In genomic region chr4:3434891-3435683, GRCh38 we compare ENCODE assay signal across 22 cellular contexts. TPM values are rescaled to one million over a fixed set of nuclear protein-coding genes. Genes with fewer than 3 reads are reported as not detected.
DNase-seq lines count a peak whose midpoint lies in the region; ATAC-seq, FAIRE-seq and TF ChIP-seq lines count a peak whose summit lies in the region.
"Had no signal": no experiment of that assay in that cellular context is flagged by ENCODE, and none has a peak within 500 bp of the region (broad histone marks: within the 10 kb centered on the region; RNA-seq: fewer than 3 reads in every experiment).

No MANE protein-coding gene starts in this region.

- H3K9me3 ChIP-seq in MM.1S (replicated peaks; ENCODE audit: insufficient read depth, low read length) (no peaks in the 10 kb centered on the region), H1 (ENCODE audit: insufficient read depth in 2 of 2, low read depth in 1 of 2, low read length in 1 of 2) (no peaks in the 10 kb centered on the region), transverse colon (no peaks in the 10 kb centered on the region), pancreas (no peaks in the 10 kb centered on the region)
- H3K9me3 ChIP-seq: thyroid gland had no signal

- TF ChIP-seq EP300 in H1 (IDR thresholded peaks at IDR 0.05; ENCODE audit: borderline replicate concordance in 1 of 2, low read depth in 2 of 2, low read length in 2 of 2) (no peak), transverse colon (IDR thresholded peaks at IDR 0.05; ENCODE audit: low read depth) (no peak)

- CTCF ChIA-PET in H1 (lab: Charles Lee; ENCODE audit: partially characterized antibody) = interaction anchor here (0.6 to 11.6 kb wide), 27 partner anchors 7 to 193 kb away, joined by 3 to 152 read pairs (median 5); no protein-coding TSS in a partner anchor

- H3K27me3 Mint-ChIP-seq in neural crest cell (ENCODE audit: low read depth) = no peaks in the 10 kb centered on the region
- H3K27me3 Mint-ChIP-seq: activated CD8-positive, alpha-beta memory T cell treated with anti-CD3 and anti-CD28 coated beads, Interleukin-2, amount 10 ng/mL, durations not matched to agents 7 days and 5 days; naive B cell; stimulated activated naive B cell treated with anti-CD40 and anti-IgM and Interleukin-4, amounts not matched to agents 10 μg/mL and 1 μg/mL and 100 μg/mL, for 72 hours had no signal

- H2BK15ac ChIP-seq in H1 (ENCODE audit: low read length) = no peak overlapping the region

- H2AK5ac ChIP-seq in H1 (ENCODE audit: low read depth, low read length) = no peak overlapping the region

- no peak for DNase-seq in MM.1S
- DNase-seq in H1 (ENCODE audit: low read depth in 1 of 2, low spot score in 2 of 2) = no peak
- no peak for DNase-seq in neural crest cell (ENCODE audit: low read depth, low spot score)
- no peak for DNase-seq in EL
- DNase-seq in transverse colon = no peak
- no peak for DNase-seq in pancreas
- DNase-seq: activated CD4-positive, CD25-positive, alpha-beta regulatory T cell treated with anti-CD3 and anti-CD28 coated beads, Interleukin-2, amount 50 U/mL, for 72 hours; activated CD8-positive, alpha-beta memory T cell treated with anti-CD3 and anti-CD28 coated beads, Interleukin-2, amount 10 ng/mL, durations not matched to agents 7 days and 5 days; activated effector memory CD4-positive, alpha-beta T cell treated with Interleukin-2 at 50 U/mL for 16 hours; C1 segment of cervical spinal cord; DMS153; naive B cell; NCI-H2029 treated with DMSO at 0.1 percent for 48 hours; NCI-H526; OCI-M1; stimulated activated naive B cell treated with anti-CD40 and anti-IgM and Interleukin-4, amounts not matched to agents 10 μg/mL and 1 μg/mL and 100 μg/mL, for 72 hours; thyroid gland had no signal

- no peaks in the 10 kb centered on the region for H3K36me3 Mint-ChIP-seq in neural crest cell (ENCODE audit: low read depth)
- H3K36me3 Mint-ChIP-seq: activated CD8-positive, alpha-beta memory T cell treated with anti-CD3 and anti-CD28 coated beads, Interleukin-2, amount 10 ng/mL, durations not matched to agents 7 days and 5 days; naive B cell; stimulated activated naive B cell treated with anti-CD40 and anti-IgM and Interleukin-4, amounts not matched to agents 10 μg/mL and 1 μg/mL and 100 μg/mL, for 72 hours had no signal

- WGBS in H1 (ENCODE audit: extremely low coverage in 1 of 2, insufficient coverage in 1 of 2, insufficient read length in 1 of 2, insufficient replicate concordance in 2 of 2, low coverage in 1 of 2, low lambda C conversion rate in 2 of 2, missing lambda C conversion rate in 1 of 2), 2 experiments = 63% methylated on average over 15 of the region's 16 CpGs; no CpG with 5 or more reads in 1 of the 2 experiments
- 71% methylated on average over 16 of the region's 16 CpGs; no CpG with 5 or more reads in 1 of the 2 donors for WGBS in transverse colon (ENCODE audit: low coverage in 1 of 2), 2 donors
- 78 to 88% methylated on average over 15 to 16 of the region's 16 CpGs for WGBS in pancreas, 2 donors

- H3K36me3 ChIP-seq in MM.1S (replicated peaks; ENCODE audit: insufficient read depth, low read length) = no peaks in the 10 kb centered on the region
- no peaks in the 10 kb centered on the region for H3K36me3 ChIP-seq in H1 (ENCODE audit: control insufficient read depth in 2 of 4, insufficient read depth in 4 of 4, low read length in 3 of 4)
- H3K36me3 ChIP-seq in transverse colon = no peaks in the 10 kb centered on the region
- H3K36me3 ChIP-seq in pancreas = no peaks in the 10 kb centered on the region

- no peak overlapping the region for H3K23ac ChIP-seq in H1 (ENCODE audit: insufficient read length)

- H3F3A ChIP-seq in MM.1S (ENCODE audit: insufficient read depth, low read length) = no peaks in the 10 kb centered on the region

- peak; percentile 48 to 55 for TF ChIP-seq RAD21 in H1 (IDR thresholded peaks at IDR 0.05 in 1 of 2, conservative IDR thresholded peaks at IDR 0.05 in 1 of 2; ENCODE audit: low read depth in 2 of 2, low read length in 2 of 2)

- H3K4me1 ChIP-seq in MM.1S (ENCODE audit: low read length) (no peaks in the 10 kb centered on the region), H1 (replicated peaks in 1 of 4; ENCODE audit: control insufficient read depth in 3 of 4, insufficient read depth in 4 of 4, low read length in 3 of 4) (peaks cover 0 to 5% (median 2%) of the 10 kb centered on the region in 4 experiments; a peak in 3 of 7 replicates), transverse colon (peaks cover 0 to 4% (median 1%) of the 10 kb centered on the region in 4 donors), pancreas (no peaks in the 10 kb centered on the region)
- H3K4me1 ChIP-seq: thyroid gland had no signal

- H3K79me1 ChIP-seq in H1 (ENCODE audit: low read depth, low read length) = no peaks in the 10 kb centered on the region

- H3K27ac ChIP-seq in MM.1S (ENCODE audit: low read length) (no peak overlapping the region), H1 (ENCODE audit: low read depth, low read length) (no peak overlapping the region), transverse colon (no peak overlapping the region), pancreas (no peak overlapping the region)
- H3K27ac ChIP-seq: coronary artery, thyroid gland had no signal

- H3K4me1 Mint-ChIP-seq in neural crest cell = peaks cover 10% of the 10 kb centered on the region
- H3K4me1 Mint-ChIP-seq: activated CD8-positive, alpha-beta memory T cell treated with anti-CD3 and anti-CD28 coated beads, Interleukin-2, amount 10 ng/mL, durations not matched to agents 7 days and 5 days; stimulated activated naive B cell treated with anti-CD40 and anti-IgM and Interleukin-4, amounts not matched to agents 10 μg/mL and 1 μg/mL and 100 μg/mL, for 72 hours had no signal

- no peaks in the 10 kb centered on the region for H3K9me2 ChIP-seq in MM.1S (replicated peaks; ENCODE audit: insufficient read depth, low read length)

- no peaks in the 10 kb centered on the region for H3K9me3 Mint-ChIP-seq in neural crest cell
- H3K9me3 Mint-ChIP-seq: naive B cell; stimulated activated naive B cell treated with anti-CD40 and anti-IgM and Interleukin-4, amounts not matched to agents 10 μg/mL and 1 μg/mL and 100 μg/mL, for 72 hours had no signal

- no peak for ATAC-seq in pancreas
- ATAC-seq: activated CD8-positive, alpha-beta memory T cell treated with anti-CD3 and anti-CD28 coated beads, Interleukin-2, amount 10 ng/mL, durations not matched to agents 7 days and 5 days; HCT116; stimulated activated naive B cell treated with anti-CD40 and anti-IgM and Interleukin-4, amounts not matched to agents 10 μg/mL and 1 μg/mL and 100 μg/mL, for 72 hours had no signal

- H3K4me3 ChIP-seq in MM.1S (ENCODE audit: low read length) (no peak overlapping the region), H1 (ENCODE audit: extremely low read depth in 1 of 4, insufficient read depth in 2 of 4, low read depth in 3 of 4, low read length in 4 of 4) (no peak overlapping the region), transverse colon (no peak overlapping the region), pancreas (no peak overlapping the region)
- H3K4me3 ChIP-seq: coronary artery, lung, thyroid gland had no signal

- H3K23me2 ChIP-seq in H1 (ENCODE audit: low read depth, low read length) = no peaks in the 10 kb centered on the region

- in situ Hi-C loops in transverse colon (cut with MboI; ENCODE audit: low pct_ligation_motif_present in 1 of 4, low pct_unique_long_range_greater_than_20kb in 1 of 4, low sequenced_read_pairs in 3 of 4) = loop anchor here in 1 of 4 donors (10.0 to 25.0 kb wide), 2 partner anchors 90 to 223 kb away; no protein-coding TSS in a partner anchor

- no peaks in the 10 kb centered on the region for H3K27me3 ChIP-seq in MM.1S (replicated peaks; ENCODE audit: insufficient read depth, low read length)
- H3K27me3 ChIP-seq in H1 (replicated peaks in 1 of 4; ENCODE audit: control insufficient read depth in 3 of 4, extremely low read depth in 1 of 4, insufficient read depth in 3 of 4, low read length in 3 of 4) = no peaks in the 10 kb centered on the region; a peak in 1 of 7 replicates
- H3K27me3 ChIP-seq in transverse colon = no peaks in the 10 kb centered on the region
- no peaks in the 10 kb centered on the region for H3K27me3 ChIP-seq in pancreas
- H3K27me3 ChIP-seq: thyroid gland had no signal

- H2BK5ac ChIP-seq in H1 (ENCODE audit: low read depth, low read length) = no peak overlapping the region

- H3K9ac ChIP-seq in MM.1S (ENCODE audit: low read length) = no peak overlapping the region
- H3K9ac ChIP-seq in H1 (replicated peaks in 1 of 4; ENCODE audit: extremely low read depth in 1 of 4, low read depth in 3 of 4, low read length in 3 of 4) = no peak overlapping the region

- H3K4ac ChIP-seq in H1 (replicated peaks; ENCODE audit: insufficient read length, low read depth, low read length) = no peak overlapping the region

- H3K14ac ChIP-seq in H1 (ENCODE audit: insufficient read length) = no peak overlapping the region

- no peak overlapping the region for H2BK12ac ChIP-seq in H1 (ENCODE audit: low read depth, low read length)

- H3K56ac ChIP-seq in H1 (replicated peaks; ENCODE audit: insufficient read length, low read depth, low read length) = no peak overlapping the region

- H4K20me1 ChIP-seq in MM.1S (ENCODE audit: insufficient read depth, low read length) (no peaks in the 10 kb centered on the region), H1 (replicated peaks in 1 of 2; ENCODE audit: control insufficient read depth in 1 of 2, insufficient read depth in 2 of 2, low read length in 2 of 2) (peaks cover 0 to 5% of the 10 kb centered on the region in 2 experiments)

- POLR2A ChIA-PET in H1 (lab: Charles Lee; ENCODE audit: partially characterized antibody) = interaction anchor here (0.6 to 2.4 kb wide), 2 partner anchors 13 to 99 kb away, joined by 3 to 5 read pairs; no protein-coding TSS in a partner anchor

- H2AFZ ChIP-seq in MM.1S (ENCODE audit: low read length) = no peak overlapping the region
- H2AFZ ChIP-seq in H1 (ENCODE audit: low read length) = no peak overlapping the region

- H2BK20ac ChIP-seq in H1 (ENCODE audit: low read length) = no peak overlapping the region

- TF ChIP-seq POLR2A in H1 (IDR thresholded peaks at IDR 0.05; ENCODE audit: control extremely low read depth in 1 of 2, low read depth in 2 of 2, low read length in 2 of 2) (no peak), transverse colon (IDR thresholded peaks at IDR 0.05) (no peak)

- H3K4me3 Mint-ChIP-seq in neural crest cell = no peak overlapping the region
- H3K4me3 Mint-ChIP-seq: activated CD8-positive, alpha-beta memory T cell treated with anti-CD3 and anti-CD28 coated beads, Interleukin-2, amount 10 ng/mL, durations not matched to agents 7 days and 5 days; naive B cell; stimulated activated naive B cell treated with anti-CD40 and anti-IgM and Interleukin-4, amounts not matched to agents 10 μg/mL and 1 μg/mL and 100 μg/mL, for 72 hours had no signal

- TF ChIP-seq CTCF in GM12872 (IDR thresholded peaks at IDR 0.05; ENCODE audit: insufficient read depth, low read depth, low read length) = peak; percentile 31; the same call in 1 of the 3 replicates
- TF ChIP-seq CTCF in MM.1S (IDR thresholded peaks at IDR 0.05; ENCODE audit: low read length) = peak; percentile 7; the same call in 1 of the 2 replicates
- peak in 2 of 3 experiments; percentile 33 to 55; a peak in 3 of 4 replicates for TF ChIP-seq CTCF in H1 (IDR thresholded peaks at IDR 0.05; ENCODE audit: control extremely low read depth in 1 of 3, insufficient read depth in 1 of 3, low read depth in 1 of 3, low read length in 3 of 3)
- peak; percentile 42 for TF ChIP-seq CTCF in neural crest cell (conservative IDR thresholded peaks at IDR 0.05)
- no peak for TF ChIP-seq CTCF in transverse colon (IDR thresholded peaks at IDR 0.05)
- no peak for TF ChIP-seq CTCF in pancreas (IDR thresholded peaks at IDR 0.05)

- H4K5ac ChIP-seq in H1 (ENCODE audit: insufficient read length, low read depth, low read length) = no peak overlapping the region

- no peak overlapping the region for H3K4me2 ChIP-seq in MM.1S (ENCODE audit: low read depth, low read length)
- H3K4me2 ChIP-seq in H1 (ENCODE audit: insufficient read depth in 1 of 2, low read depth in 2 of 2, low read length in 2 of 2) = no peak overlapping the region

- H3K18ac ChIP-seq in H1 (ENCODE audit: extremely low read depth, low read length) = no peak overlapping the region

- FAIRE-seq in H1 (lab: Jason Lieb, UNC) (no peak), pancreas (lab: Jason Lieb, UNC) (no peak)
- FAIRE-seq: frontal cortex had no signal

- H3K27ac Mint-ChIP-seq in neural crest cell (ENCODE audit: unreplicated experiment) = no peak overlapping the region
- H3K27ac Mint-ChIP-seq: activated CD8-positive, alpha-beta memory T cell treated with anti-CD3 and anti-CD28 coated beads, Interleukin-2, amount 10 ng/mL, durations not matched to agents 7 days and 5 days; stimulated activated naive B cell treated with anti-CD40 and anti-IgM and Interleukin-4, amounts not matched to agents 10 μg/mL and 1 μg/mL and 100 μg/mL, for 72 hours had no signal

- no peak overlapping the region for H2BK120ac ChIP-seq in H1 (replicated peaks; ENCODE audit: low read depth, low read length)

- peak overlapping the region; percentile 74 for H4K91ac ChIP-seq in H1 (replicated peaks; ENCODE audit: insufficient read length, low read length)

- no peak overlapping the region for H4K8ac ChIP-seq in H1 (ENCODE audit: extremely low read depth, insufficient read depth, low read length)

- H3K79me2 ChIP-seq in MM.1S (ENCODE audit: low read length) = no peaks in the 10 kb centered on the region
- H3K79me2 ChIP-seq in H1 (ENCODE audit: control insufficient read depth in 1 of 2, insufficient read depth in 2 of 2, low read length in 2 of 2) = no peaks in the 10 kb centered on the region

- intact Hi-C loops in transverse colon (cut with DNase I; ENCODE audit: low total_unique reads) = no loop called here
- intact Hi-C loops in pancreas (cut with DNase I) = no loop called here

RNA-seq across cellular contexts. Expression of gene HGFAC, which starts 6.7 kb away (rescaled TPM):
- total RNA-seq in H1 (2021; fragmentation: NEBNext Ultra II Directional; extraction: Animal tissue kit (Norgen Biotek cat#: 25700)) = 0.15 TPM in 1 of 2 replicates, not detected in the other
- polyA plus RNA-seq in H1 (2011; rRNA removed) (0.14 and 0.35 TPM in 2 replicates), pancreas (1 to 10 TPM; 1.2 to 2.2 TPM)
- 0.34 TPM for polyA plus RNA-seq in H1 (2011; cell fraction: cytosol; rRNA removed)
- 2.4 TPM for polyA plus RNA-seq in H1 (2011; cell fraction: nucleus; rRNA removed)
- 0.60 TPM in 1 of 4 replicates, not detected in the others for polyA plus RNA-seq in H1 (2012, experiment 1 of 2)
- polyA plus RNA-seq in H1 (2012, experiment 2 of 2) = not detected
- polyA plus RNA-seq in H1 (2013, experiment 1 of 2) = 0.10 TPM
- polyA plus RNA-seq in H1 (2013, experiment 2 of 2) = 0.07 TPM
- not detected in 2 replicates for polyA minus RNA-seq in H1 (2011; rRNA and poly(A)+ RNA removed)
- polyA minus RNA-seq in H1 (2011; cell fraction: cytosol; rRNA and poly(A)+ RNA removed) = not detected
- not detected for polyA minus RNA-seq in H1 (2011; cell fraction: nucleus; rRNA and poly(A)+ RNA removed)
- total RNA-seq in neural crest cell (1.3 and 1.6 TPM in 2 replicates), transverse colon (not detected), pancreas (under 1 TPM in 3 of 6 donors, not detected in 3; 0.09 to 0.47 (median 0.13) TPM)
- total RNA-seq: activated CD8-positive, alpha-beta memory T cell treated with anti-CD3 and anti-CD28 coated beads, Interleukin-2, amount 10 ng/mL, durations not matched to agents 7 days and 5 days had no signal

RNA-seq across cellular contexts. Expression of gene DOK7, which starts 28.0 kb away (rescaled TPM):
- total RNA-seq in H1 (2021; fragmentation: NEBNext Ultra II Directional; extraction: Animal tissue kit (Norgen Biotek cat#: 25700)) = not detected in 2 replicates
- 0.32 and 0.36 TPM in 2 replicates for polyA plus RNA-seq in H1 (2011; rRNA removed)
- polyA plus RNA-seq in H1 (2011; cell fraction: cytosol; rRNA removed) = 0.19 TPM
- polyA plus RNA-seq in H1 (2011; cell fraction: nucleus; rRNA removed) = 0.27 TPM
- polyA plus RNA-seq in H1 (2012, experiment 1 of 2) = 0.09 to 0.32 TPM (median 0.25 TPM) in 3 of 4 replicates, not detected in the other
- 0.09 TPM for polyA plus RNA-seq in H1 (2012, experiment 2 of 2)
- 0.14 TPM for polyA plus RNA-seq in H1 (2013, experiment 1 of 2)
- polyA plus RNA-seq in H1 (2013, experiment 2 of 2) = 0.13 TPM
- polyA minus RNA-seq in H1 (2011; rRNA and poly(A)+ RNA removed) = not detected in 2 replicates
- not detected for polyA minus RNA-seq in H1 (2011; cell fraction: cytosol; rRNA and poly(A)+ RNA removed)
- polyA minus RNA-seq in H1 (2011; cell fraction: nucleus; rRNA and poly(A)+ RNA removed) = not detected
- total RNA-seq in neural crest cell = 0.16 TPM in 1 of 2 replicates, not detected in the other
- total RNA-seq in transverse colon = under 1 TPM in 2 of 4 donors, not detected in 2; 0.27 to 0.95 TPM
- 1 to 10 TPM; 2.5 to 8.0 (median 4.2) TPM for total RNA-seq in pancreas
- polyA plus RNA-seq in pancreas = 1 to 10 TPM; 2.8 to 5.8 TPM
- total RNA-seq: activated CD8-positive, alpha-beta memory T cell treated with anti-CD3 and anti-CD28 coated beads, Interleukin-2, amount 10 ng/mL, durations not matched to agents 7 days and 5 days had no signal

Comparison
In these comparisons a context has a peak if more than half of its experiments do, and no peak if none do; other contexts are left out.
1. CTCF ChIP-seq: peak in GM12872 (single experiment), MM.1S (single experiment), H1 (2 of 3) and neural crest cell (single experiment); none in transverse colon (0 of 5) and pancreas (0 of 4).